21 cellular contexts compared by ENCODE assay signal in genomic region chr1:162195567-162195966, GRCh38.
DNase-seq lines count a peak whose midpoint lies in the region; FAIRE-seq and TF ChIP-seq lines count a peak whose summit lies in the region.
"Had no signal": no experiment of that assay in that cellular context is flagged by ENCODE, and none has a peak within 500 bp of the region (broad histone marks: within the 10 kb centered on the region; RNA-seq: fewer than 3 reads in every experiment).

No MANE protein-coding gene starts in this region.

- H3K9ac ChIP-seq in endothelial cell of umbilical vein (replicated peaks; ENCODE audit: extremely low read depth, insufficient read depth, low read length), result no peak overlapping the region
- H3K9ac ChIP-seq: BLaER1 treated with 17β-estradiol and CSF1 and Interleukin-3, amounts not matched to agents 10 nM and 100 nM had no signal

- FAIRE-seq in D721Med (lab: Jason Lieb, UNC), result peak; percentile 66
- FAIRE-seq in endothelial cell of umbilical vein (lab: Jason Lieb, UNC), result no peak
- FAIRE-seq: A549, G401.6, GM12891 had no signal

- H3K4me2 ChIP-seq in endothelial cell of umbilical vein (ENCODE audit: insufficient read depth, low read length), result no peak overlapping the region
- H3K4me2 ChIP-seq: A549 had no signal

- no peaks in the 10 kb centered on the region for H3K79me2 ChIP-seq in endothelial cell of umbilical vein (ENCODE audit: control insufficient read depth, insufficient read depth, low read length)

- H3K27me3 Mint-ChIP-seq in nephron (ENCODE audit: low read depth), result no peaks in the 10 kb centered on the region

- no peaks in the 10 kb centered on the region for H4K20me1 ChIP-seq in endothelial cell of umbilical vein (replicated peaks; ENCODE audit: control insufficient read depth, extremely low read depth, insufficient read depth, low read length)
- H4K20me1 ChIP-seq: BLaER1 treated with 17β-estradiol and CSF1 and Interleukin-3, amounts not matched to agents 10 nM and 100 nM had no signal

- H3K4me1 Mint-ChIP-seq in nephron, result peaks cover 33% of the 10 kb centered on the region
- H3K4me1 Mint-ChIP-seq: B cell had no signal

- no peak for TF ChIP-seq POLR2A in endothelial cell of umbilical vein (IDR thresholded peaks at IDR 0.05; ENCODE audit: low read depth, low read length)
- no peak for TF ChIP-seq POLR2A in esophagus squamous epithelium (IDR thresholded peaks at IDR 0.05)

- POLR2A ChIA-PET in endothelial cell of umbilical vein (lab: Charles Lee), result no interaction called here

- H2AFZ ChIP-seq in endothelial cell of umbilical vein (ENCODE audit: low read depth, low read length), result no peak overlapping the region

- H3K27ac Mint-ChIP-seq in nephron, result peak overlapping the region in 2 of 3 experiments; percentile 46 to 88
- H3K27ac Mint-ChIP-seq: B cell; CD4-positive, alpha-beta T cell; CD8-positive, alpha-beta T cell had no signal

- H3K4me3 ChIP-seq in endothelial cell of umbilical vein (replicated peaks in 1 of 3; ENCODE audit: insufficient read depth in 1 of 3, low read depth in 1 of 3, low read length in 3 of 3) (no peak overlapping the region), esophagus squamous epithelium (no peak overlapping the region)
- H3K4me3 ChIP-seq: A549; BLaER1 treated with 17β-estradiol and CSF1 and Interleukin-3, amounts not matched to agents 10 nM and 100 nM had no signal

- dilution Hi-C loops in endothelial cell of umbilical vein (cut with MboI; ENCODE audit: extremely low pct_ligation_motif_present, low sequenced_read_pairs), result no loop called here

- 50 to 67% methylated on average over 4 of the region's 4 CpGs for WGBS in esophagus squamous epithelium, 2 donors

- intact Hi-C loops in endothelial cell of umbilical vein (cut with micrococcal nuclease) (loop anchor here (2.0 to 10.0 kb wide), 2 partner anchors 17 to 121 kb away; no protein-coding TSS in a partner anchor), esophagus squamous epithelium (cut with DNase I) (no loop called here)

- H3K4me3 Mint-ChIP-seq in nephron, result no peak overlapping the region
- H3K4me3 Mint-ChIP-seq: B cell; CD4-positive, alpha-beta T cell; CD8-positive, alpha-beta T cell had no signal

- peak overlapping the region; percentile 86 for H3K27ac ChIP-seq in VCaP
- H3K27ac ChIP-seq in endothelial cell of umbilical vein (ENCODE audit: insufficient read depth, low read depth, low read length), result no peak overlapping the region
- H3K27ac ChIP-seq in esophagus squamous epithelium, result no peak overlapping the region
- H3K27ac ChIP-seq: A549; BLaER1 treated with 17β-estradiol and CSF1 and Interleukin-3, amounts not matched to agents 10 nM and 100 nM; C4-2B had no signal

- peaks cover 40% of the 10 kb centered on the region for H3K4me1 ChIP-seq in endothelial cell of umbilical vein (ENCODE audit: control insufficient read depth, extremely low read depth, insufficient read depth, low read length)
- peaks cover 0 to 20% (median 0%) of the 10 kb centered on the region in 3 donors for H3K4me1 ChIP-seq in esophagus squamous epithelium

- no peak for DNase-seq in D721Med (ENCODE audit: insufficient read length, low spot score)
- peak; percentile 70 for DNase-seq in endothelial cell of umbilical vein (ENCODE audit: low read depth, low spot score)
- DNase-seq in NCI-H2227 (lab: John Stamatoyannopoulos, UW; ENCODE audit: unreplicated experiment), result no peak
- no peak for DNase-seq in NCI-H82 treated with DMSO at 0.1 percent for 48 hours (lab: John Stamatoyannopoulos, UW; ENCODE audit: unreplicated experiment)
- no peak for DNase-seq in esophagus squamous epithelium (lab: John Stamatoyannopoulos, UW)
- DNase-seq: AML-193; Caco-2; Calu3; CD4-positive, alpha-beta T cell; CD8-positive, alpha-beta T cell; DMS 273 treated with DMSO at 0.1 percent for 48 hours; DMS79 treated with DMSO at 0.1 percent for 48 hours; GF-D8 had no signal

- H3K9me1 ChIP-seq in endothelial cell of umbilical vein (replicated peaks; ENCODE audit: control insufficient read depth, extremely low read depth, insufficient read depth, low read length), result no peaks in the 10 kb centered on the region

- CTCF ChIA-PET in endothelial cell of umbilical vein (lab: Charles Lee), result interaction anchor here (0.6 kb wide), 1 partner anchor 196 kb away, joined by 3 read pairs; no protein-coding TSS in a partner anchor

- no peak for TF ChIP-seq CTCF in D721Med (IDR thresholded peaks at IDR 0.05; ENCODE audit: insufficient read depth, missing control alignments)
- no peak for TF ChIP-seq CTCF in VCaP (conservative IDR thresholded peaks at IDR 0.05)
- no peak for TF ChIP-seq CTCF in endothelial cell of umbilical vein (IDR thresholded peaks at IDR 0.05; ENCODE audit: extremely low read depth in 1 of 2, insufficient read depth in 1 of 2, low read depth in 1 of 2, low read length in 2 of 2)
- TF ChIP-seq CTCF in nephron (IDR thresholded peaks at IDR 0.05; ENCODE audit: unreplicated experiment in 3 of 3), result no peak
- TF ChIP-seq CTCF in esophagus squamous epithelium (IDR thresholded peaks at IDR 0.05), result no peak

- H3K36me3 ChIP-seq in endothelial cell of umbilical vein (ENCODE audit: control insufficient read depth in 2 of 2, extremely low read depth in 1 of 2, insufficient read depth in 2 of 2, low read length in 2 of 2) (no peaks in the 10 kb centered on the region), esophagus squamous epithelium (no peaks in the 10 kb centered on the region)
- H3K36me3 ChIP-seq: BLaER1 treated with 17β-estradiol and CSF1 and Interleukin-3, amounts not matched to agents 10 nM and 100 nM had no signal

- H3K9me3 ChIP-seq in endothelial cell of umbilical vein (replicated peaks; ENCODE audit: control insufficient read depth, insufficient read depth, low read length) (no peaks in the 10 kb centered on the region), esophagus squamous epithelium (no peaks in the 10 kb centered on the region)
- H3K9me3 ChIP-seq: A549; BLaER1 treated with 17β-estradiol and CSF1 and Interleukin-3, amounts not matched to agents 10 nM and 100 nM; Caco-2 had no signal

- H3K27me3 ChIP-seq in endothelial cell of umbilical vein (ENCODE audit: control insufficient read depth in 2 of 2, insufficient read depth in 2 of 2, low read length in 2 of 2), result no peaks in the 10 kb centered on the region
- no peaks in the 10 kb centered on the region for H3K27me3 ChIP-seq in esophagus squamous epithelium
- H3K27me3 ChIP-seq: BLaER1 treated with 17β-estradiol and CSF1 and Interleukin-3, amounts not matched to agents 10 nM and 100 nM had no signal

- H3K9me3 Mint-ChIP-seq in nephron, result no peaks in the 10 kb centered on the region
- H3K9me3 Mint-ChIP-seq: CD4-positive, alpha-beta T cell; CD8-positive, alpha-beta T cell had no signal

- H3K36me3 Mint-ChIP-seq in nephron (ENCODE audit: low read depth), result no peaks in the 10 kb centered on the region
- H3K36me3 Mint-ChIP-seq: CD8-positive, alpha-beta T cell had no signal

- BruUV-seq in endothelial cell of umbilical vein (replicated peaks; lab: Mats Ljungman, UMichigan), result no TSS peak

TF ChIP-seq in endothelial cell of umbilical vein, 7 proteins besides CTCF, POLR2A, EP300 and RAD21:
- TF ChIP-seq GATA2 (IDR thresholded peaks at IDR 0.05; ENCODE audit: insufficient read depth, insufficient read length, low read depth, low read length) (peak; percentile 29), JUN (IDR thresholded peaks at IDR 0.05; ENCODE audit: borderline replicate concordance, insufficient read depth, insufficient read length, low read depth) (peak; percentile 23), FOS (IDR thresholded peaks at IDR 0.05; ENCODE audit: borderline replicate concordance, insufficient read depth, low read length) (peak; percentile 55), MYC (IDR thresholded peaks at IDR 0.05; ENCODE audit: low read depth, low read length) (no peak), POLR2AphosphoS5 (IDR thresholded peaks at IDR 0.05; ENCODE audit: insufficient read depth, low read depth, low read length) (no peak), EZH2 (IDR thresholded peaks at IDR 0.05; ENCODE audit: borderline replicate concordance, low read depth, low read length, severe bottlenecking) (no peak), MAX (IDR thresholded peaks at IDR 0.05; ENCODE audit: insufficient read depth, insufficient read length) (no peak)
